ENCODE assay signal across 17 cellular contexts in genomic region chr10:34297551-34298370, GRCh38.
DNase-seq lines count a peak whose midpoint lies in the region; ATAC-seq and TF ChIP-seq lines count a peak whose summit lies in the region.
"Had no signal": no experiment of that assay in that cellular context is flagged by ENCODE, and none has a peak within 500 bp of the region (broad histone marks: within the 10 kb centered on the region; RNA-seq: fewer than 3 reads in every experiment).

No MANE protein-coding gene starts in this region.

- no peaks in the 10 kb centered on the region; the same call in 1 of the 2 replicates for H3K9me2 ChIP-seq in GM23338 (ENCODE audit: insufficient read depth)

- H3K4me3 ChIP-seq in GM23338, result no peak overlapping the region
- H3K4me3 ChIP-seq: breast epithelium had no signal

- no peak overlapping the region for H3K4me2 ChIP-seq in GM23338

- H3K27ac Mint-ChIP-seq in GM23338 (no peak overlapping the region), glutamatergic neuron (ENCODE audit: unreplicated experiment) (no peak overlapping the region)
- no peak overlapping the region for H3K27ac Mint-ChIP-seq in activated T-helper 2 cell treated with anti-CD3 and anti-CD28 coated beads, Interferon-gamma antibody, Interleukin-2, Interleukin-4, amounts not matched to agents 10 μg/mL and 5 μg/mL and 100 μg/mL, durations not matched to agents 14 hours and 24 hours and 36 hours
- H3K27ac Mint-ChIP-seq: activated naive CD4-positive, alpha-beta T cell treated with anti-CD3 and anti-CD28 coated beads, Interleukin-2, amount 50 U/mL, for 24 hours; activated T-cell treated with anti-CD3 and anti-CD28 coated beads, Interleukin-2, amount 50 U/mL, for 24 hours; CD8-positive, alpha-beta T cell had no signal

- no peaks in the 10 kb centered on the region for H3K27me3 ChIP-seq in GM23338 (ENCODE audit: insufficient read depth)
- H3K27me3 ChIP-seq: breast epithelium had no signal

- H3K4me3 Mint-ChIP-seq in GM23338, result no peak overlapping the region
- H3K4me3 Mint-ChIP-seq in glutamatergic neuron (ENCODE audit: unreplicated experiment), result no peak overlapping the region
- H3K4me3 Mint-ChIP-seq in activated T-helper 2 cell treated with anti-CD3 and anti-CD28 coated beads, Interferon-gamma antibody, Interleukin-2, Interleukin-4, amounts not matched to agents 10 μg/mL and 5 μg/mL and 100 μg/mL, durations not matched to agents 14 hours and 24 hours and 36 hours (ENCODE audit: low read depth), result no peak overlapping the region
- H3K4me3 Mint-ChIP-seq: activated naive CD4-positive, alpha-beta T cell treated with anti-CD3 and anti-CD28 coated beads, Interleukin-2, amount 50 U/mL, for 24 hours; activated T-cell treated with anti-CD3 and anti-CD28 coated beads, Interleukin-2, amount 50 U/mL, for 24 hours; CD8-positive, alpha-beta T cell had no signal

- no peaks in the 10 kb centered on the region for H3K36me3 ChIP-seq in GM23338 (ENCODE audit: insufficient read depth)
- H3K36me3 ChIP-seq: breast epithelium had no signal

- no peak overlapping the region for H2AFZ ChIP-seq in GM23338

- ATAC-seq in GM23338, result no peak
- ATAC-seq: CD8-positive, alpha-beta T cell had no signal

- no peaks in the 10 kb centered on the region for H4K20me1 ChIP-seq in GM23338 (replicated peaks; ENCODE audit: insufficient read depth)

- no peak overlapping the region for H3K27ac ChIP-seq in GM23338 (ENCODE audit: low read depth)
- H3K27ac ChIP-seq: breast epithelium had no signal

- no peaks in the 10 kb centered on the region for H3F3A ChIP-seq in GM23338 (replicated peaks; ENCODE audit: low read depth)

- DNase-seq in GM23338 (ENCODE audit: low spot score) (peak; percentile 37), NCI-H510A treated with DMSO at 0.1 percent for 48 hours (lab: John Stamatoyannopoulos, UW) (peak; percentile 23), astrocyte of the hippocampus (ENCODE audit: low read depth, low spot score) (peak; percentile 42), lung microvascular endothelial cell (ENCODE audit: low read depth in 2 of 2) (peak; percentile 27 to 62), AG08395 (ENCODE audit: low spot score) (no peak), glutamatergic neuron (no peak), SK-N-DZ (ENCODE audit: low spot score) (no peak)
- no peak for DNase-seq in activated T-helper 2 cell treated with anti-CD3 and anti-CD28 coated beads, Interferon-gamma antibody, Interleukin-2, Interleukin-4, amounts not matched to agents 10 μg/mL and 5 μg/mL and 100 μg/mL, durations not matched to agents 14 hours and 24 hours and 36 hours (ENCODE audit: low spot score)
- DNase-seq: activated CD4-positive, alpha-beta T cell treated with anti-CD3 and anti-CD28 coated beads, Interleukin-2, amount 50 U/mL, for 4 hours; activated T-cell treated with anti-CD3 and anti-CD28 coated beads, Interleukin-2, amount 50 U/mL, for 24 hours; CD8-positive, alpha-beta T cell; NCI-H1930; NCI-H82; occipital lobe; stimulated activated CD4-positive, alpha-beta T cell treated with anti-CD3 and anti-CD28 coated beads, Interleukin-4, amount 100 ng/mL, for 1 hour had no signal

- H3K4me1 ChIP-seq in GM23338 (ENCODE audit: insufficient read depth), result peaks cover 20% of the 10 kb centered on the region
- H3K4me1 ChIP-seq: breast epithelium had no signal

- peaks cover 30% of the 10 kb centered on the region for H3K4me1 Mint-ChIP-seq in GM23338
- peaks cover 31% of the 10 kb centered on the region for H3K4me1 Mint-ChIP-seq in glutamatergic neuron (ENCODE audit: low read depth, unreplicated experiment)
- no peaks in the 10 kb centered on the region for H3K4me1 Mint-ChIP-seq in activated T-helper 2 cell treated with anti-CD3 and anti-CD28 coated beads, Interferon-gamma antibody, Interleukin-2, Interleukin-4, amounts not matched to agents 10 μg/mL and 5 μg/mL and 100 μg/mL, durations not matched to agents 14 hours and 24 hours and 36 hours (ENCODE audit: low read depth)
- H3K4me1 Mint-ChIP-seq: activated naive CD4-positive, alpha-beta T cell treated with anti-CD3 and anti-CD28 coated beads, Interleukin-2, amount 50 U/mL, for 24 hours had no signal

- TF ChIP-seq CTCF in GM23338 (conservative IDR thresholded peaks at IDR 0.05; ENCODE audit: low read depth in 2 of 2), result no peak
- no peak for TF ChIP-seq CTCF in glutamatergic neuron (IDR thresholded peaks at IDR 0.05; ENCODE audit: partially characterized antibody, unreplicated experiment)

- H3K27me3 Mint-ChIP-seq in GM23338 (ENCODE audit: insufficient read depth, low read depth, poor library complexity) (peaks cover 6% of the 10 kb centered on the region), glutamatergic neuron (ENCODE audit: unreplicated experiment) (no peaks in the 10 kb centered on the region)
- no peaks in the 10 kb centered on the region for H3K27me3 Mint-ChIP-seq in activated T-helper 2 cell treated with anti-CD3 and anti-CD28 coated beads, Interferon-gamma antibody, Interleukin-2, Interleukin-4, amounts not matched to agents 10 μg/mL and 5 μg/mL and 100 μg/mL, durations not matched to agents 14 hours and 24 hours and 36 hours (ENCODE audit: low read depth)

- H3K36me3 Mint-ChIP-seq in GM23338 (ENCODE audit: low read depth) (no peaks in the 10 kb centered on the region), glutamatergic neuron (ENCODE audit: unreplicated experiment) (no peaks in the 10 kb centered on the region)
- no peaks in the 10 kb centered on the region for H3K36me3 Mint-ChIP-seq in activated T-helper 2 cell treated with anti-CD3 and anti-CD28 coated beads, Interferon-gamma antibody, Interleukin-2, Interleukin-4, amounts not matched to agents 10 μg/mL and 5 μg/mL and 100 μg/mL, durations not matched to agents 14 hours and 24 hours and 36 hours (ENCODE audit: low read depth)
- H3K36me3 Mint-ChIP-seq: activated naive CD4-positive, alpha-beta T cell treated with anti-CD3 and anti-CD28 coated beads, Interleukin-2, amount 50 U/mL, for 24 hours; CD8-positive, alpha-beta T cell had no signal

- intact Hi-C loops in activated T-helper 2 cell treated with anti-CD3 and anti-CD28 coated beads, Interferon-gamma antibody, Interleukin-2, Interleukin-4, amounts not matched to agents 10 μg/mL and 5 μg/mL and 100 μg/mL, durations not matched to agents 14 hours and 24 hours and 36 hours (cut with micrococcal nuclease), result no loop called here

- no peaks in the 10 kb centered on the region for H3K79me2 ChIP-seq in GM23338 (replicated peaks; ENCODE audit: insufficient read depth)

- H3K9me3 Mint-ChIP-seq in GM23338 (no peaks in the 10 kb centered on the region), glutamatergic neuron (ENCODE audit: unreplicated experiment) (peaks cover 3% of the 10 kb centered on the region)
- peaks cover 3% of the 10 kb centered on the region for H3K9me3 Mint-ChIP-seq in activated T-helper 2 cell treated with anti-CD3 and anti-CD28 coated beads, Interferon-gamma antibody, Interleukin-2, Interleukin-4, amounts not matched to agents 10 μg/mL and 5 μg/mL and 100 μg/mL, durations not matched to agents 14 hours and 24 hours and 36 hours
- H3K9me3 Mint-ChIP-seq: activated naive CD4-positive, alpha-beta T cell treated with anti-CD3 and anti-CD28 coated beads, Interleukin-2, amount 50 U/mL, for 24 hours; activated T-cell treated with anti-CD3 and anti-CD28 coated beads, Interleukin-2, amount 50 U/mL, for 24 hours; CD8-positive, alpha-beta T cell had no signal

TF ChIP-seq in GM23338, 12 proteins besides CTCF, POLR2A, EP300 and RAD21:
- no peak for TF ChIP-seq EZH2 (IDR thresholded peaks at IDR 0.05; ENCODE audit: low read depth, unreplicated experiment)
- no peak for TF ChIP-seq STAT1 (IDR thresholded peaks at IDR 0.05; ENCODE audit: unreplicated experiment)
- TF ChIP-seq NANOG (IDR thresholded peaks at IDR 0.05; ENCODE audit: borderline replicate concordance), result no peak
- TF ChIP-seq CREB1 (CRISPR knock-in tag; IDR thresholded peaks at IDR 0.05; ENCODE audit: low read depth), result no peak
TF ChIP-seq in GM23338: peak in this region for 0.

Comparison
In these comparisons a context has a peak if more than half of its experiments do, and no peak if none do; other contexts are left out.
1. DNase-seq: peak in GM23338 (single experiment), NCI-H510A treated with DMSO at 0.1 percent for 48 hours (single experiment), astrocyte of the hippocampus (single experiment) and lung microvascular endothelial cell (2 of 2); none in AG08395 (single experiment), glutamatergic neuron (single experiment), SK-N-DZ (single experiment) and activated T-helper 2 cell treated with anti-CD3 and anti-CD28 coated beads, Interferon-gamma antibody, Interleukin-2, Interleukin-4, amounts not matched to agents 10 μg/mL and 5 μg/mL and 100 μg/mL, durations not matched to agents 14 hours and 24 hours and 36 hours (single experiment).